Comparison of ENCODE assay signal across 8 cellular contexts in genomic region chr17:81392909-81393654, GRCh38. TPM values are rescaled to one million over a fixed set of nuclear protein-coding genes. Genes with fewer than 3 reads are reported as not detected.
A peak's percentile ranks its signal among the peaks of the same experiment; 100 is the strongest.
DNase-seq lines count a peak whose midpoint lies in the region; ATAC-seq and TF ChIP-seq lines count a peak whose summit lies in the region.

No MANE protein-coding gene starts in this region.

- H4K20me1 ChIP-seq in KMS-11 (ENCODE audit: insufficient read depth), result no peaks in the 10 kb centered on the region

- no peak for ATAC-seq in HG03025 (IDR thresholded peaks at IDR 0.05; ENCODE audit: low FRiP score, unreplicated experiment)

- no peaks in the 10 kb centered on the region for H3K9me3 ChIP-seq in muscle layer of duodenum (ENCODE audit: control insufficient read depth in 1 of 2, low read length in 2 of 2)

- no peaks in the 10 kb centered on the region for H3K79me2 ChIP-seq in KMS-11 (ENCODE audit: insufficient read depth, low read depth)

- H3K9ac ChIP-seq in KMS-11, result no peak overlapping the region

- H3K36me3 ChIP-seq in KMS-11 (ENCODE audit: insufficient read depth), result no peaks in the 10 kb centered on the region
- H3K36me3 ChIP-seq in muscle layer of duodenum (ENCODE audit: control insufficient read depth in 1 of 2, insufficient read depth in 2 of 2, low read length in 2 of 2), result no peaks in the 10 kb centered on the region

- H3K4me3 ChIP-seq in AG10803 (ENCODE audit: low read length), result peak overlapping the region; percentile 65
- H3K4me3 ChIP-seq in KMS-11 (IDR thresholded peaks at IDR 0.05; ENCODE audit: insufficient read depth, low read depth, low read length), result no peak overlapping the region
- peak overlapping the region; percentile 61 to 95 (median 81) for H3K4me3 ChIP-seq in dorsolateral prefrontal cortex
- H3K4me3 ChIP-seq in muscle layer of duodenum (ENCODE audit: low read depth in 1 of 2, low read length in 2 of 2), result peak overlapping the region; percentile 50 to 82

- TF ChIP-seq CTCF in AG10803 (conservative IDR thresholded peaks at IDR 0.05; ENCODE audit: low read length), result no peak
- TF ChIP-seq CTCF in KMS-11 (conservative IDR thresholded peaks at IDR 0.05; ENCODE audit: low read depth, low read length), result no peak
- TF ChIP-seq CTCF in dorsolateral prefrontal cortex (IDR thresholded peaks at IDR 0.05 in 54 of 56, conservative IDR thresholded peaks at IDR 0.05 in 2 of 56; ENCODE audit: low read depth in 1 of 56, partially characterized antibody in 56 of 56), result no peak

- H3K27ac ChIP-seq in KMS-11 (no peak overlapping the region), dorsolateral prefrontal cortex (peak overlapping the region; percentile 90 to 100 (median 99)), muscle layer of duodenum (ENCODE audit: low read length) (peak overlapping the region; percentile 79)

- peaks cover 19% of the 10 kb centered on the region for H3K4me1 ChIP-seq in KMS-11 (ENCODE audit: low read depth, poor library complexity, severe bottlenecking)
- H3K4me1 ChIP-seq in muscle layer of duodenum (ENCODE audit: control insufficient read depth in 1 of 2, insufficient read depth in 2 of 2, low read length in 2 of 2), result peaks cover 26 to 48% of the 10 kb centered on the region in 2 donors

- intact Hi-C loops in dorsolateral prefrontal cortex (cut with DNase I), result loop anchor here in 1 of 2 donors (10.0 kb wide), 1 partner anchor 98 kb away; the partner anchor contains the start of gene SLC38A10

- H3K27me3 ChIP-seq in KMS-11 (ENCODE audit: insufficient read depth, low read depth) (peaks cover 99% of the 10 kb centered on the region), dorsolateral prefrontal cortex (no peaks in the 10 kb centered on the region), muscle layer of duodenum (ENCODE audit: low read depth, low read length) (no peaks in the 10 kb centered on the region)

- DNase-seq in AG10803 (ENCODE audit: low read depth) (peak; percentile 13), dorsolateral prefrontal cortex (peak in 1 of 10 donors; percentile 63), putamen (ENCODE audit: low spot score) (no peak)
- no peak for DNase-seq in NK-92 treated with Interleukin-12 subunit alpha and Interleukin-12 subunit beta, amount 100 ng/mL, for 24 hours (lab: John Stamatoyannopoulos, UW)
- DNase-seq in stimulated activated CD4-positive, alpha-beta T cell treated with anti-CD3 and anti-CD28 coated beads, Interleukin-12 subunit alpha, Interleukin-12 subunit beta, amount 100 ng/mL, for 4 hours, result no peak

- H3K4me2 ChIP-seq in KMS-11, result no peak overlapping the region

- H2AFZ ChIP-seq in KMS-11 (ENCODE audit: low read depth), result peak overlapping the region; percentile 51; the same call in 1 of the 2 replicates

RNA-seq across cellular contexts. Expression of gene BAHCC1, which starts 2.2 kb away (rescaled TPM):
- total RNA-seq in dorsolateral prefrontal cortex, result 10 to 100 TPM; 25.1 to 66.1 (median 38.0) TPM
